ENCODE assay signal across 18 cellular contexts in the genomic region with DNA sequence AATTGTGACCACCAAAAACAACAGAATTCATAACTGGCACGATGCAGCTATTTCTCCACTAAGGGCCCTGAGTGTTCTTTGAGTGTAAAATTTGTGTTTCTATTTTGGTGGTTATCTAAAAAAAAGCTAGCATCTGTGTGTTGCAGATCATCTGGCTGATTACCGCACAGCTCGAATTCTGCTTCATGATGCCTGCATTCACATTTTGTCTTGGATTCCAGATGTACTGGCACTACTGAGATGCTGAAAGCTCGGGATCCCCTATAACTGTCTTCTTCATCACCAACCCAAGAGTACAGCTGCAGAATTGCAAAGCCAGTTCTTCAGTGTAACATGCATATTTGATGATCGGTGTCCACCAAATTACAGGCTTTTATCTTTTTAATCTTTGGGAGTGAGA. TPM values are rescaled to one million over a fixed set of nuclear protein-coding genes. Genes with fewer than 3 reads are reported as not detected.
DNase-seq lines count a peak whose midpoint lies in the region; ATAC-seq and TF ChIP-seq lines count a peak whose summit lies in the region.
"Had no signal": no experiment of that assay in that cellular context is flagged by ENCODE, and none has a peak within 500 bp of the region (broad histone marks: within the 10 kb centered on the region; RNA-seq: fewer than 3 reads in every experiment).

No MANE protein-coding gene starts in this region.

- H3K27me3 ChIP-seq in SK-N-SH (ENCODE audit: insufficient read depth): no peaks in the 10 kb centered on the region

- no peaks in the 10 kb centered on the region for H3K9me3 Mint-ChIP-seq in nephron

- peak overlapping the region; percentile 56 to 75 (median 68) for H3K27ac Mint-ChIP-seq in nephron
- H3K27ac Mint-ChIP-seq: CD8-positive, alpha-beta memory T cell had no signal

- POLR2A ChIA-PET in SK-N-SH (lab: Yijun Ruan, JAX): interaction anchor here (0.5 to 1.2 kb wide), 2 partner anchors 11 to 51 kb away, joined by 3 to 5 read pairs; no protein-coding TSS in a partner anchor

- CTCF ChIA-PET in SK-N-SH (lab: Yijun Ruan, JAX): interaction anchor here (0.9 to 1.5 kb wide), 5 partner anchors 31 to 244 kb away, joined by 3 to 6 read pairs (median 3); no protein-coding TSS in a partner anchor

- H3K9me2 ChIP-seq in SK-N-SH: no peaks in the 10 kb centered on the region

- no peak overlapping the region for H3K4me3 Mint-ChIP-seq in nephron
- H3K4me3 Mint-ChIP-seq: CD8-positive, alpha-beta memory T cell had no signal

- no peak overlapping the region for H3K4me2 ChIP-seq in SK-N-SH

- no peaks in the 10 kb centered on the region for H3F3A ChIP-seq in SK-N-SH (replicated peaks; ENCODE audit: insufficient read depth)

- no peak overlapping the region for H3K9ac ChIP-seq in SK-N-SH

- no peaks in the 10 kb centered on the region for H3K36me3 Mint-ChIP-seq in nephron (ENCODE audit: low read depth)
- H3K36me3 Mint-ChIP-seq: CD8-positive, alpha-beta memory T cell had no signal

- H2AFZ ChIP-seq in SK-N-SH (ENCODE audit: low read depth): peak overlapping the region; percentile 25; the same call in 1 of the 2 replicates

- no peak overlapping the region for H3K27ac ChIP-seq in SK-N-SH (ENCODE audit: low read depth in 2 of 2, low read length in 1 of 2)
- peak overlapping the region; percentile 67 for H3K27ac ChIP-seq in caudate nucleus (ENCODE audit: low read depth, low read length)
- H3K27ac ChIP-seq: SK-N-MC had no signal

- H3K4me3 ChIP-seq in SK-N-SH (ENCODE audit: low read depth in 2 of 2, low read length in 1 of 2): no peak overlapping the region
- H3K4me3 ChIP-seq: SK-N-MC had no signal

- H3K27me3 Mint-ChIP-seq in nephron (ENCODE audit: low read depth): no peaks in the 10 kb centered on the region

- H3K4me1 ChIP-seq in SK-N-SH (ENCODE audit: control insufficient read depth in 1 of 2, insufficient read depth in 2 of 2, low read depth in 1 of 2, low read length in 1 of 2): no peaks in the 10 kb centered on the region; a peak in 1 of 4 replicates

- TF ChIP-seq RAD21 in SK-N-SH (IDR thresholded peaks at IDR 0.05; ENCODE audit: low read length): peak; percentile 24; the same call in 1 of the 2 replicates

- in situ Hi-C loops in G401 (cut with HindIII; ENCODE audit: low sequenced_read_pairs): no loop called here

- no peaks in the 10 kb centered on the region for H3K9me3 ChIP-seq in SK-N-SH

- no peaks in the 10 kb centered on the region for H4K20me1 ChIP-seq in SK-N-SH (ENCODE audit: insufficient read depth)

- H3K79me2 ChIP-seq in SK-N-SH (ENCODE audit: insufficient read depth): no peaks in the 10 kb centered on the region

- peak; percentile 39 for DNase-seq in SK-N-SH
- DNase-seq in caudate nucleus (lab: John Stamatoyannopoulos, UW): peak in 1 of 61 donors; percentile 7
- DNase-seq in superior temporal gyrus (ENCODE audit: extremely low spot score): peak; percentile 69
- no peak for DNase-seq in NCI-H82 treated with DMSO at 0.1 percent for 48 hours (lab: John Stamatoyannopoulos, UW; ENCODE audit: unreplicated experiment)
- no peak for DNase-seq in G401 (ENCODE audit: low spot score)
- DNase-seq: CD8-positive, alpha-beta memory T cell; HCEC 1CT; MM.1S; NCI-H1092 treated with DMSO at 0.1 percent for 48 hours; NCI-H146; NCI-H2029 treated with DMSO at 0.1 percent for 48 hours; NCI-H446 treated with DMSO at 0.1 percent for 48 hours; NCI-H69; NK-92 treated with Interleukin-12 subunit alpha and Interleukin-12 subunit beta, amount 100 ng/mL, for 24 hours; SHP77 had no signal

- TF ChIP-seq EP300 in SK-N-SH (IDR thresholded peaks at IDR 0.05; ENCODE audit: borderline replicate concordance in 1 of 2, low read depth in 1 of 2, low read length in 1 of 2): no peak; a peak in 1 of 4 replicates

- no peaks in the 10 kb centered on the region for H3K36me3 ChIP-seq in SK-N-SH (replicated peaks in 1 of 2; ENCODE audit: control insufficient read depth in 1 of 2, insufficient read depth in 2 of 2, low read length in 1 of 2)

- WGBS in SK-N-SH (ENCODE audit: low lambda C conversion rate): 48% methylated on average over 5 of the region's 5 CpGs

- no peak for TF ChIP-seq CTCF in SK-N-SH (IDR thresholded peaks at IDR 0.05)
- no peak for TF ChIP-seq CTCF in nephron (IDR thresholded peaks at IDR 0.05; ENCODE audit: unreplicated experiment in 3 of 3)

- no peak for ATAC-seq in HG03108 (IDR thresholded peaks at IDR 0.05; ENCODE audit: unreplicated experiment)

- peaks cover 15% of the 10 kb centered on the region for H3K4me1 Mint-ChIP-seq in nephron
- H3K4me1 Mint-ChIP-seq: CD8-positive, alpha-beta memory T cell had no signal

TF ChIP-seq in SK-N-SH, 30 proteins besides CTCF, POLR2A, EP300 and RAD21:
- TF ChIP-seq USF1 (IDR thresholded peaks at IDR 0.05; ENCODE audit: borderline replicate concordance, low read depth) (no peak), YY1 (IDR thresholded peaks at IDR 0.05; ENCODE audit: low read depth) (no peak), CHD2 (IDR thresholded peaks at IDR 0.05; ENCODE audit: low read length, partially characterized antibody) (no peak), RCOR1 (IDR thresholded peaks at IDR 0.05; ENCODE audit: low read length) (0 out of 2 replicates have a peak, but pooled peaks have one; percentile 47), ELF1 (IDR thresholded peaks at IDR 0.05) (no peak), EZH2phosphoT487 (IDR thresholded peaks at IDR 0.05; ENCODE audit: borderline replicate concordance, low read depth) (no peak), GATA2 (CRISPR knock-in tag; IDR thresholded peaks at IDR 0.05) (peak; percentile 66), SIN3A (IDR thresholded peaks at IDR 0.05; ENCODE audit: borderline replicate concordance, low read depth, low read length) (no peak), JUND (IDR thresholded peaks at IDR 0.05) (no peak), RFX5 (IDR thresholded peaks at IDR 0.05; ENCODE audit: low read length) (no peak)
- TF ChIP-seq, protein P1, sequence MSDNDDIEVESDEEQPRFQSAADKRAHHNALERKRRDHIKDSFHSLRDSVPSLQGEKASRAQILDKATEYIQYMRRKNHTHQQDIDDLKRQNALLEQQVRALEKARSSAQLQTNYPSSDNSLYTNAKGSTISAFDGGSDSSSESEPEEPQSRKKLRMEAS (IDR thresholded peaks at IDR 0.05; ENCODE audit: low read depth): no peak

RNA-seq across cellular contexts. Expression of gene ZNF532, which starts 51.6 kb away (rescaled TPM):
- polyA plus RNA-seq in SK-N-SH (2012; rRNA removed): 34.7 and 39.2 TPM in 2 replicates
- polyA plus RNA-seq in SK-N-SH (2012; cell fraction: cytosol; rRNA removed): 30.4 and 39.2 TPM in 2 replicates
- 55.0 and 70.9 TPM in 2 replicates for polyA plus RNA-seq in SK-N-SH (2012; cell fraction: nucleus; rRNA removed)
- 19.5 and 21.9 TPM in 2 replicates for total RNA-seq in G401 (2014; rRNA removed; shearing (Covaris generic))

Comparison
In these comparisons a context has a peak if more than half of its experiments do, and no peak if none do; other contexts are left out.
1. DNase-seq: peak in SK-N-SH (single experiment) and superior temporal gyrus (single experiment); none in NCI-H82 treated with DMSO at 0.1 percent for 48 hours (single experiment) and G401 (single experiment).